ENCODE assay signal across 1 cellular context in genomic region chr4:25123236-25123635, GRCh38.
TF ChIP-seq lines count a peak whose summit lies in the region.

No MANE protein-coding gene starts in this region.

TF ChIP-seq in GM12878, 131 proteins besides CTCF, POLR2A, EP300 and RAD21 (continued from another document and continues in another):
- TF ChIP-seq CUX1 (IDR thresholded peaks at IDR 0.05; ENCODE audit: insufficient replicate concordance, low read depth, low read length) (no peak), ATF2 (IDR thresholded peaks at IDR 0.05; ENCODE audit: low read length) (peak; percentile 21; the same call in 1 of the 2 replicates), PRDM15 (CRISPR knock-in tag; IDR thresholded peaks at IDR 0.05) (no peak), CBX3 (IDR thresholded peaks at IDR 0.05; ENCODE audit: borderline replicate concordance, low read depth) (no peak), RB1 (IDR thresholded peaks at IDR 0.05; ENCODE audit: borderline replicate concordance) (no peak), SP1 (IDR thresholded peaks at IDR 0.05; ENCODE audit: low read depth, low read length) (no peak), BCL11A (IDR thresholded peaks at IDR 0.05; ENCODE audit: low read depth, low read length) (0 out of 2 replicates have a peak, but pooled peaks have one; percentile 20), TCF7 (IDR thresholded peaks at IDR 0.05; ENCODE audit: borderline replicate concordance) (no peak), ZNF384 (IDR thresholded peaks at IDR 0.05; ENCODE audit: borderline replicate concordance, low read depth, low read length) (no peak), KAT2A (conservative IDR thresholded peaks at IDR 0.05; ENCODE audit: control insufficient read depth, low read depth, low read length) (no peak), RAD51 (IDR thresholded peaks at IDR 0.05) (no peak), SREBF1 (IDR thresholded peaks at IDR 0.05; ENCODE audit: low read length) (no peak), FOS (IDR thresholded peaks at IDR 0.05; ENCODE audit: borderline replicate concordance, extremely low read depth, insufficient read length) (no peak), CEBPZ (IDR thresholded peaks at IDR 0.05; ENCODE audit: low read depth, low read length) (no peak), CEBPB (IDR thresholded peaks at IDR 0.05; ENCODE audit: borderline replicate concordance in 1 of 2, low read depth in 2 of 2, low read length in 2 of 2) (no peak), LARP7 (IDR thresholded peaks at IDR 0.05) (no peak), MTA3 (IDR thresholded peaks at IDR 0.05; ENCODE audit: borderline replicate concordance, low read length) (no peak), CBX5 (IDR thresholded peaks at IDR 0.05; ENCODE audit: low read depth) (0 out of 2 replicates have a peak, but pooled peaks have one; percentile 62), SMC3 (IDR thresholded peaks at IDR 0.05; ENCODE audit: borderline replicate concordance, low read length) (no peak), IRF4 (IDR thresholded peaks at IDR 0.05; ENCODE audit: low read depth, low read length) (peak; percentile 92), MTA2 (IDR thresholded peaks at IDR 0.05; ENCODE audit: low read depth) (no peak), JUNB (IDR thresholded peaks at IDR 0.05) (peak; percentile 85), RUNX3 (IDR thresholded peaks at IDR 0.05; ENCODE audit: low read length) (0 out of 2 replicates have a peak, but pooled peaks have one; percentile 13), ESRRA (IDR thresholded peaks at IDR 0.05; ENCODE audit: low read length) (no peak), DPF2 (IDR thresholded peaks at IDR 0.05) (no peak), IKZF1 (conservative IDR thresholded peaks at IDR 0.05) (peak; percentile 38), SIN3A (IDR thresholded peaks at IDR 0.05; ENCODE audit: low read depth, low read length) (no peak), ZNF622 (IDR thresholded peaks at IDR 0.05) (no peak), HDGF (IDR thresholded peaks at IDR 0.05) (no peak), JUND (IDR thresholded peaks at IDR 0.05; ENCODE audit: low read depth, low read length) (peak; percentile 67; the same call in 1 of the 2 replicates), SMARCA5 (IDR thresholded peaks at IDR 0.05) (no peak), ASH2L (IDR thresholded peaks at IDR 0.05; ENCODE audit: borderline replicate concordance, low read depth) (no peak), NBN (IDR thresholded peaks at IDR 0.05) (no peak), ZSCAN29 (IDR thresholded peaks at IDR 0.05) (no peak), MAX (IDR thresholded peaks at IDR 0.05; ENCODE audit: low read depth, low read length) (no peak), GATAD2B (conservative IDR thresholded peaks at IDR 0.05; ENCODE audit: low read depth) (no peak), ZNF24 (IDR thresholded peaks at IDR 0.05) (no peak), BACH1 (IDR thresholded peaks at IDR 0.05; ENCODE audit: borderline replicate concordance) (no peak), TCF3 (IDR thresholded peaks at IDR 0.05; ENCODE audit: borderline replicate concordance, insufficient read depth, low read depth, low read length) (no peak), MEF2A (IDR thresholded peaks at IDR 0.05; ENCODE audit: insufficient read depth, low read depth, low read length) (no peak), NR2C2 (IDR thresholded peaks at IDR 0.05; ENCODE audit: borderline replicate concordance, control insufficient read depth, insufficient read length, low read depth) (no peak), PAX8 (IDR thresholded peaks at IDR 0.05) (no peak), ZBTB40 (IDR thresholded peaks at IDR 0.05; ENCODE audit: borderline replicate concordance) (no peak), PML (IDR thresholded peaks at IDR 0.05; ENCODE audit: low read length) (no peak), ETV6 (conservative IDR thresholded peaks at IDR 0.05 in 1 of 2, IDR thresholded peaks at IDR 0.05 in 1 of 2; ENCODE audit: borderline replicate concordance in 1 of 2, low read depth in 1 of 2) (0 out of 4 replicates have a peak, but pooled peaks of 1 of the 2 experiments have one; percentile 24), RELA (IDR thresholded peaks at IDR 0.05; ENCODE audit: borderline replicate concordance, partially characterized antibody) (no peak), POLR2AphosphoS5 (IDR thresholded peaks at IDR 0.05; ENCODE audit: low read length) (no peak)
